18 cellular contexts compared by ENCODE assay signal in the genomic region with DNA sequence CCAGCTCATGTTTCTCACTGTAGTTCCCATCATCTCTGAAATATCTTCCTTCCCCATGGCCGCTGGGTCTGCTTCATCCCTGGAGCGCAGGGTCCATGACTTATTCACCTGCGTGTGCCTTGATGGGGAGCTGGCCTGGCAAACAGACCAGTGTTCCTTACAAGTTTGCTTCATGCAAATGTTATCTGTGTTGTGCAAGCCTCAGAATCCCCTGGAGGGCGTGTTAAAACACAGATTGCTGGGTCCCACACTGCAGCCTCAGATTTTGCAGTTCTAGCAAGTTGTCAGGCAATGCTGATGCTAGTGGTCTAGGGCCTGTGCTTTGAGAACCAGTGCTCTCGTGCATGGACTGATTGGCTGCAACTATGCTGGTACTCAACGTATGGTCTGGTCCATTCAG. TPM values are rescaled to one million over a fixed set of nuclear protein-coding genes. Genes with fewer than 3 reads are reported as not detected.
DNase-seq lines count a peak whose midpoint lies in the region; ATAC-seq and TF ChIP-seq lines count a peak whose summit lies in the region.
"Had no signal": no experiment of that assay in that cellular context is flagged by ENCODE, and none has a peak within 500 bp of the region (broad histone marks: within the 10 kb centered on the region; RNA-seq: fewer than 3 reads in every experiment).

No MANE protein-coding gene starts in this region.

- no peaks in the 10 kb centered on the region for H3K9me3 Mint-ChIP-seq in activated naive CD8-positive, alpha-beta T cell treated with anti-CD3 and anti-CD28 coated beads, Interleukin-2, amount 10 ng/mL, durations not matched to agents 7 days and 5 days
- H3K9me3 Mint-ChIP-seq in activated naive CD8-positive, alpha-beta T cell treated with anti-CD3 and anti-CD28 coated beads, Interleukin-2, amount 50 U/mL, for 24 hours = no peaks in the 10 kb centered on the region
- H3K9me3 Mint-ChIP-seq in glutamatergic neuron (ENCODE audit: unreplicated experiment) = peaks cover 1% of the 10 kb centered on the region
- no peaks in the 10 kb centered on the region for H3K9me3 Mint-ChIP-seq in MCF 10A (ENCODE audit: unreplicated experiment)
- H3K9me3 Mint-ChIP-seq in natural killer cell treated with Interleukin-12 subunit alpha and Interleukin-12 subunit beta and Interleukin-15 and Interleukin-18, amount 100 ng/mL, for 72 hours = no peaks in the 10 kb centered on the region
- H3K9me3 Mint-ChIP-seq: CD4-positive, alpha-beta T cell; GM23338; HFFc6 had no signal

- POLR2A ChIA-PET in activated naive CD8-positive, alpha-beta T cell treated with anti-CD3 and anti-CD28 coated beads, Interleukin-2, amount 10 ng/mL, durations not matched to agents 7 days and 5 days (lab: Charles Lee) = no interaction called here
- POLR2A ChIA-PET in MCF 10A (lab: Yijun Ruan, JAX) = no interaction called here

- DNase-seq in activated naive CD8-positive, alpha-beta T cell treated with anti-CD3 and anti-CD28 coated beads, Interleukin-2, amount 10 ng/mL, durations not matched to agents 7 days and 5 days = no peak
- DNase-seq in activated naive CD8-positive, alpha-beta T cell treated with anti-CD3 and anti-CD28 coated beads, Interleukin-2, amount 50 U/mL, for 24 hours = no peak
- DNase-seq in amniotic epithelial cell (ENCODE audit: low read depth) (peak; percentile 34), coronary artery (ENCODE audit: low spot score) (peak; percentile 35), glutamatergic neuron (no peak), MCF 10A (ENCODE audit: unreplicated experiment) (no peak)
- no peak for DNase-seq in activated effector memory CD4-positive, alpha-beta T cell treated with Interleukin-2 at 50 U/mL for 16 hours
- no peak for DNase-seq in natural killer cell treated with Interleukin-12 subunit alpha and Interleukin-12 subunit beta and Interleukin-15 and Interleukin-18, amount 100 ng/mL, for 72 hours (ENCODE audit: low spot score)
- DNase-seq: AML-193; Caco-2; CD4-positive, alpha-beta T cell; HCEC 1CT; HFFc6 had no signal

- no peak for TF ChIP-seq CTCF in coronary artery (IDR thresholded peaks at IDR 0.05)
- TF ChIP-seq CTCF in glutamatergic neuron (IDR thresholded peaks at IDR 0.05; ENCODE audit: partially characterized antibody, unreplicated experiment) = no peak
- no peak for TF ChIP-seq CTCF in MCF 10A (IDR thresholded peaks at IDR 0.05; ENCODE audit: unreplicated experiment)

- no peaks in the 10 kb centered on the region for H3K36me3 Mint-ChIP-seq in activated naive CD8-positive, alpha-beta T cell treated with anti-CD3 and anti-CD28 coated beads, Interleukin-2, amount 10 ng/mL, durations not matched to agents 7 days and 5 days
- no peaks in the 10 kb centered on the region for H3K36me3 Mint-ChIP-seq in activated naive CD8-positive, alpha-beta T cell treated with anti-CD3 and anti-CD28 coated beads, Interleukin-2, amount 50 U/mL, for 24 hours (ENCODE audit: low read depth)
- H3K36me3 Mint-ChIP-seq in glutamatergic neuron (ENCODE audit: unreplicated experiment) = no peaks in the 10 kb centered on the region
- H3K36me3 Mint-ChIP-seq in MCF 10A (ENCODE audit: insufficient read depth, unreplicated experiment) = no peaks in the 10 kb centered on the region
- no peaks in the 10 kb centered on the region for H3K36me3 Mint-ChIP-seq in natural killer cell treated with Interleukin-12 subunit alpha and Interleukin-12 subunit beta and Interleukin-15 and Interleukin-18, amount 100 ng/mL, for 72 hours

- CTCF ChIA-PET in MCF 10A (lab: Yijun Ruan, JAX) = no interaction called here

- peaks cover 13% of the 10 kb centered on the region for H3K27me3 Mint-ChIP-seq in activated naive CD8-positive, alpha-beta T cell treated with anti-CD3 and anti-CD28 coated beads, Interleukin-2, amount 10 ng/mL, durations not matched to agents 7 days and 5 days
- H3K27me3 Mint-ChIP-seq in activated naive CD8-positive, alpha-beta T cell treated with anti-CD3 and anti-CD28 coated beads, Interleukin-2, amount 50 U/mL, for 24 hours = peaks cover 4% of the 10 kb centered on the region
- H3K27me3 Mint-ChIP-seq in glutamatergic neuron (ENCODE audit: unreplicated experiment) (no peaks in the 10 kb centered on the region), MCF 10A (ENCODE audit: insufficient read depth, unreplicated experiment) (no peaks in the 10 kb centered on the region)
- H3K27me3 Mint-ChIP-seq in natural killer cell treated with Interleukin-12 subunit alpha and Interleukin-12 subunit beta and Interleukin-15 and Interleukin-18, amount 100 ng/mL, for 72 hours = peaks cover 7 to 8% of the 10 kb centered on the region in 2 donors
- H3K27me3 Mint-ChIP-seq: CD4-positive, alpha-beta T cell had no signal

- no peak overlapping the region for H3K4me3 Mint-ChIP-seq in activated naive CD8-positive, alpha-beta T cell treated with anti-CD3 and anti-CD28 coated beads, Interleukin-2, amount 10 ng/mL, durations not matched to agents 7 days and 5 days
- H3K4me3 Mint-ChIP-seq in activated naive CD8-positive, alpha-beta T cell treated with anti-CD3 and anti-CD28 coated beads, Interleukin-2, amount 50 U/mL, for 24 hours = no peak overlapping the region
- H3K4me3 Mint-ChIP-seq in glutamatergic neuron (ENCODE audit: unreplicated experiment) (peak overlapping the region; percentile 34), MCF 10A (ENCODE audit: unreplicated experiment) (no peak overlapping the region)
- H3K4me3 Mint-ChIP-seq in natural killer cell treated with Interleukin-12 subunit alpha and Interleukin-12 subunit beta and Interleukin-15 and Interleukin-18, amount 100 ng/mL, for 72 hours = no peak overlapping the region
- H3K4me3 Mint-ChIP-seq: CD4-positive, alpha-beta T cell; GM23338; HFFc6 had no signal

- no TSS peak for BruUV-seq in MCF 10A (replicated peaks; lab: Mats Ljungman, UMichigan)

- H3K4me1 Mint-ChIP-seq in activated naive CD8-positive, alpha-beta T cell treated with anti-CD3 and anti-CD28 coated beads, Interleukin-2, amount 10 ng/mL, durations not matched to agents 7 days and 5 days = peaks cover 20% of the 10 kb centered on the region
- peaks cover 12% of the 10 kb centered on the region for H3K4me1 Mint-ChIP-seq in activated naive CD8-positive, alpha-beta T cell treated with anti-CD3 and anti-CD28 coated beads, Interleukin-2, amount 50 U/mL, for 24 hours
- peaks cover 25% of the 10 kb centered on the region for H3K4me1 Mint-ChIP-seq in glutamatergic neuron (ENCODE audit: low read depth, unreplicated experiment)
- H3K4me1 Mint-ChIP-seq in MCF 10A (ENCODE audit: insufficient read depth, unreplicated experiment) = peaks cover 6% of the 10 kb centered on the region
- no peaks in the 10 kb centered on the region for H3K4me1 Mint-ChIP-seq in natural killer cell treated with Interleukin-12 subunit alpha and Interleukin-12 subunit beta and Interleukin-15 and Interleukin-18, amount 100 ng/mL, for 72 hours (ENCODE audit: low read depth in 2 of 2)

- no peak overlapping the region for H3K27ac ChIP-seq in coronary artery
- H3K27ac ChIP-seq: 22Rv1, A549, C4-2B, HL-60 had no signal

- H3K4me3 ChIP-seq in coronary artery = no peak overlapping the region
- H3K4me3 ChIP-seq: A549, GM23338 had no signal

- no peak for ATAC-seq in activated naive CD8-positive, alpha-beta T cell treated with anti-CD3 and anti-CD28 coated beads, Interleukin-2, amount 10 ng/mL, durations not matched to agents 7 days and 5 days (ENCODE audit: low read depth)
- no peak for ATAC-seq in activated naive CD8-positive, alpha-beta T cell treated with anti-CD3 and anti-CD28 coated beads, Interleukin-2, amount 50 U/mL, for 24 hours
- no peak for ATAC-seq in natural killer cell treated with Interleukin-12 subunit alpha and Interleukin-12 subunit beta and Interleukin-15 and Interleukin-18, amount 100 ng/mL, for 72 hours
- ATAC-seq: A549, GM23338 had no signal

- H3K27ac Mint-ChIP-seq in activated naive CD8-positive, alpha-beta T cell treated with anti-CD3 and anti-CD28 coated beads, Interleukin-2, amount 10 ng/mL, durations not matched to agents 7 days and 5 days = peak overlapping the region; percentile 40
- no peak overlapping the region for H3K27ac Mint-ChIP-seq in activated naive CD8-positive, alpha-beta T cell treated with anti-CD3 and anti-CD28 coated beads, Interleukin-2, amount 50 U/mL, for 24 hours
- H3K27ac Mint-ChIP-seq in glutamatergic neuron (ENCODE audit: unreplicated experiment) (no peak overlapping the region), MCF 10A (ENCODE audit: low read depth, unreplicated experiment) (no peak overlapping the region)
- no peak overlapping the region for H3K27ac Mint-ChIP-seq in natural killer cell treated with Interleukin-12 subunit alpha and Interleukin-12 subunit beta and Interleukin-15 and Interleukin-18, amount 100 ng/mL, for 72 hours
- H3K27ac Mint-ChIP-seq: CD4-positive, alpha-beta T cell; GM23338; HFFc6 had no signal

- intact Hi-C loops in MCF 10A (cut with micrococcal nuclease) = no loop called here

RNA-seq across cellular contexts. Expression of a gene that starts 7.2 kb away (rescaled TPM):
- not detected for total RNA-seq in activated naive CD8-positive, alpha-beta T cell treated with anti-CD3 and anti-CD28 coated beads, Interleukin-2, amount 10 ng/mL, durations not matched to agents 7 days and 5 days
- 0.17 TPM for total RNA-seq in glutamatergic neuron (ENCODE audit: unreplicated experiment)
- 4.4 and 7.6 TPM in 2 replicates for total RNA-seq in MCF 10A (2022)
- not detected for total RNA-seq in natural killer cell treated with Interleukin-12 subunit alpha and Interleukin-12 subunit beta and Interleukin-15 and Interleukin-18, amount 100 ng/mL, for 72 hours
- total RNA-seq: Caco-2; CD4-positive, alpha-beta T cell had no signal

Comparison
In these comparisons a context has a peak if more than half of its experiments do, and no peak if none do; other contexts are left out.
1. DNase-seq: peak in amniotic epithelial cell (single experiment) and coronary artery (single experiment); none in activated naive CD8-positive, alpha-beta T cell treated with anti-CD3 and anti-CD28 coated beads, Interleukin-2, amount 10 ng/mL, durations not matched to agents 7 days and 5 days (single experiment), activated naive CD8-positive, alpha-beta T cell treated with anti-CD3 and anti-CD28 coated beads, Interleukin-2, amount 50 U/mL, for 24 hours (single experiment), glutamatergic neuron (single experiment), MCF 10A (single experiment), activated effector memory CD4-positive, alpha-beta T cell treated with Interleukin-2 at 50 U/mL for 16 hours (single experiment) and natural killer cell treated with Interleukin-12 subunit alpha and Interleukin-12 subunit beta and Interleukin-15 and Interleukin-18, amount 100 ng/mL, for 72 hours (single experiment).